Comparison of ENCODE assay signal across 8 cellular contexts in the genomic region with DNA sequence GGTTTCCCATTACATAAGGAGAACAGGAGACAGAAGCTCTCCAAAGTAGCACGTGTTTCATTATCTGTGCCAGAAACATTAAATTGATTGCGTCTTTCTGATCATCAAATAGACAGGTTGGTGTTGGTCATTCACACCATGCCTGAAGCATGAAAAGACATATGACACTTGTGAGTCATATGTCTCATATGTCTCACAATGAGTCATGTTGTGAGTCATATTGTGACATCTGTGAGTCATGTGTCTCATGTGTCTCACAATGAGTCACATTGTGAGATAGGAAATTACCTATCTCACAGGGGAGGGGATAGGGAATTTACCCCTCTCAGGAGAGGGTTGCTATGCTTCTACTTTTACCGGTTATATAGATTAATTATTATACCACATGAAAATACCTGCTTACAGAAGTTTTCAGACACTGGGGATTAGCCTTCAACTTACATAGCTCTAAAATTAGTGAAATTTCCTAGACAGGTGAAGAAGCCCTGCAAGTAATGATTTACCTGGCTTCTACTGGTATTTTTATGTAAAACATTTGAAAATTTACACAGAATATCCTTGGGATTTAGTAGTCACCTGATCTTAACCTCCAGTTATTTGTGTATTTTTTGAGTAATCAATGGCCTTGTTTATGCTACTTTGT.
DNase-seq lines count a peak whose midpoint lies in the region; ATAC-seq and TF ChIP-seq lines count a peak whose summit lies in the region.

No MANE protein-coding gene starts in this region.

- DNase-seq in activated naive CD4-positive, alpha-beta T cell treated with anti-CD3 and anti-CD28 coated beads, Interleukin-2, amount 50 U/mL, for 16 hours = no peak
- DNase-seq in NCI-H460 (ENCODE audit: extremely low read depth, low read depth) = peak; percentile 76
- peak; percentile 86 for DNase-seq in glomerular visceral epithelial cell (ENCODE audit: extremely low spot score)
- no peak for DNase-seq in NCI-H446 treated with DMSO at 0.1 percent for 48 hours (lab: John Stamatoyannopoulos, UW)
- no peak for DNase-seq in NCI-H187 treated with DMSO at 0.1 percent for 48 hours (lab: John Stamatoyannopoulos, UW)
- no peak for DNase-seq in upper lobe of left lung

- WGBS in upper lobe of left lung, 2 donors = 63 to 69% methylated on average over 3 of the region's 3 CpGs

- H3K27ac Mint-ChIP-seq in activated naive CD4-positive, alpha-beta T cell treated with anti-CD3 and anti-CD28 coated beads, Interleukin-2, amount 50 U/mL, for 24 hours = peak overlapping the region; percentile 63

- no peak overlapping the region for H3K4me3 ChIP-seq in upper lobe of left lung

- TF ChIP-seq CTCF in upper lobe of left lung (IDR thresholded peaks at IDR 0.05) = no peak

- no peaks in the 10 kb centered on the region for H3K27me3 ChIP-seq in upper lobe of left lung

- H3K4me1 Mint-ChIP-seq in activated naive CD4-positive, alpha-beta T cell treated with anti-CD3 and anti-CD28 coated beads, Interleukin-2, amount 50 U/mL, for 24 hours = peaks cover 11% of the 10 kb centered on the region

- H3K9me3 ChIP-seq in upper lobe of left lung = no peaks in the 10 kb centered on the region

- no peaks in the 10 kb centered on the region for H3K36me3 Mint-ChIP-seq in activated naive CD4-positive, alpha-beta T cell treated with anti-CD3 and anti-CD28 coated beads, Interleukin-2, amount 50 U/mL, for 24 hours

- H3K27me3 Mint-ChIP-seq in activated naive CD4-positive, alpha-beta T cell treated with anti-CD3 and anti-CD28 coated beads, Interleukin-2, amount 50 U/mL, for 24 hours = peaks cover 2% of the 10 kb centered on the region

- TF ChIP-seq EP300 in upper lobe of left lung (IDR thresholded peaks at IDR 0.05) = peak in 1 of 4 donors; percentile 35

- peak; percentile 95 for ATAC-seq in HG02763 (IDR thresholded peaks at IDR 0.05; ENCODE audit: unreplicated experiment)
- ATAC-seq in upper lobe of left lung (ENCODE audit: low FRiP score in 2 of 2) = no peak

- H3K4me1 ChIP-seq in upper lobe of left lung = no peaks in the 10 kb centered on the region

- H3K9me3 Mint-ChIP-seq in activated naive CD4-positive, alpha-beta T cell treated with anti-CD3 and anti-CD28 coated beads, Interleukin-2, amount 50 U/mL, for 24 hours = peaks cover 4% of the 10 kb centered on the region

- no peaks in the 10 kb centered on the region for H3K36me3 ChIP-seq in upper lobe of left lung

- no peak overlapping the region for H3K27ac ChIP-seq in upper lobe of left lung

- TF ChIP-seq POLR2A in upper lobe of left lung (IDR thresholded peaks at IDR 0.05) = no peak

- no peak overlapping the region for H3K4me3 Mint-ChIP-seq in activated naive CD4-positive, alpha-beta T cell treated with anti-CD3 and anti-CD28 coated beads, Interleukin-2, amount 50 U/mL, for 24 hours

Comparison
In these comparisons a context has a peak if more than half of its experiments do, and no peak if none do; other contexts are left out.
1. DNase-seq: peak in NCI-H460 (single experiment) and glomerular visceral epithelial cell (single experiment); none in activated naive CD4-positive, alpha-beta T cell treated with anti-CD3 and anti-CD28 coated beads, Interleukin-2, amount 50 U/mL, for 16 hours (single experiment), NCI-H446 treated with DMSO at 0.1 percent for 48 hours (single experiment), NCI-H187 treated with DMSO at 0.1 percent for 48 hours (single experiment) and upper lobe of left lung (0 of 2).